11 cellular contexts compared by ENCODE assay signal in the genomic region with DNA sequence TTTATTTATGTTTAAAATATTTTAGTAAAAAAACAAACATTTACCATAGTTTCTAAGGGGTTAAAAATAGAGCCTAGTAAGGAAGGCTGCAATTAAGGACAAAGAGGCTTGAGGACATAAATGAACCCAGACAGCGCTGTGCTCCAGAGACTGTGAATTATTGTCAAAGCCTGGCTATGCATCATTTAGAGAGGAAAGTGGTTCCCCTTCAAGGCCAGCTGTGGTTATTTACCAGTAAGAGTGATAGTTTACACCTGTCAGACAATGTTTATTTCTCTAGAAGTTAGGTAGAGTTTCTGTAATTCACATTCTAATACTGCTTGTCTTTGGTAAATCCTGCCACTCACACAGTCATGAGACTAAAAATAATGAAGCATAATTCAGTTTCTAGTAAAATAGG. TPM values are rescaled to one million over a fixed set of nuclear protein-coding genes. Genes with fewer than 3 reads are reported as not detected.
DNase-seq lines count a peak whose midpoint lies in the region; ATAC-seq and TF ChIP-seq lines count a peak whose summit lies in the region.
"Had no signal": no experiment of that assay in that cellular context is flagged by ENCODE, and none has a peak within 500 bp of the region (broad histone marks: within the 10 kb centered on the region; RNA-seq: fewer than 3 reads in every experiment).

No MANE protein-coding gene starts in this region.

- H3K36me3 ChIP-seq in colonic mucosa: no peaks in the 10 kb centered on the region

- H3K4me3 ChIP-seq in GM12865 (ENCODE audit: low read depth, low read length) (no peak overlapping the region), colonic mucosa (no peak overlapping the region)

- no peak overlapping the region for H3K9ac ChIP-seq in colonic mucosa (ENCODE audit: low read depth in 2 of 2, low read length in 2 of 2)

- no peak overlapping the region for H3K27ac ChIP-seq in colonic mucosa

- no peak for TF ChIP-seq CTCF in GM12865 (IDR thresholded peaks at IDR 0.05; ENCODE audit: insufficient read depth, low read depth, low read length, missing control alignments)
- TF ChIP-seq CTCF in colonic mucosa (IDR thresholded peaks at IDR 0.05): no peak

- peak; percentile 82 for DNase-seq in GM12865 (ENCODE audit: low read depth)
- DNase-seq in NCI-H146 treated with DMSO at 0.1 percent for 48 hours (lab: John Stamatoyannopoulos, UW; ENCODE audit: unreplicated experiment): peak; percentile 70
- no peak for DNase-seq in colonic mucosa
- DNase-seq in NCI-H524 (lab: John Stamatoyannopoulos, UW): no peak
- no peak for DNase-seq in activated naive CD4-positive, alpha-beta T cell treated with Interleukin-2 at 50 U/mL for 16 hours
- DNase-seq in HCEC 1CT: no peak
- DNase-seq: activated naive CD4-positive, alpha-beta T cell; NCI-H1694; T-helper 9 cell had no signal

- H3K9me3 ChIP-seq in colonic mucosa: no peaks in the 10 kb centered on the region

- intact Hi-C loops in colonic mucosa (cut with DNase I): no loop called here

- no peaks in the 10 kb centered on the region for H3K27me3 ChIP-seq in colonic mucosa

- ATAC-seq in GM19463 (IDR thresholded peaks at IDR 0.05; ENCODE audit: unreplicated experiment) (peak; percentile 97), HG03039 (IDR thresholded peaks at IDR 0.05; ENCODE audit: unreplicated experiment) (peak; percentile 94)

- no peaks in the 10 kb centered on the region for H3K4me1 ChIP-seq in colonic mucosa

RNA-seq across cellular contexts. Expression of gene PIK3R4, which starts 32.4 kb away (rescaled TPM):
- 10 to 100 TPM; 18.2 to 21.7 TPM for total RNA-seq in colonic mucosa

Comparison
In these comparisons a context has a peak if more than half of its experiments do, and no peak if none do; other contexts are left out.
1. DNase-seq: peak in GM12865 (single experiment) and NCI-H146 treated with DMSO at 0.1 percent for 48 hours (single experiment); none in colonic mucosa (single experiment), NCI-H524 (0 of 2), activated naive CD4-positive, alpha-beta T cell treated with Interleukin-2 at 50 U/mL for 16 hours (single experiment) and HCEC 1CT (single experiment).